Comparison of ENCODE assay signal across 15 cellular contexts in the genomic region with DNA sequence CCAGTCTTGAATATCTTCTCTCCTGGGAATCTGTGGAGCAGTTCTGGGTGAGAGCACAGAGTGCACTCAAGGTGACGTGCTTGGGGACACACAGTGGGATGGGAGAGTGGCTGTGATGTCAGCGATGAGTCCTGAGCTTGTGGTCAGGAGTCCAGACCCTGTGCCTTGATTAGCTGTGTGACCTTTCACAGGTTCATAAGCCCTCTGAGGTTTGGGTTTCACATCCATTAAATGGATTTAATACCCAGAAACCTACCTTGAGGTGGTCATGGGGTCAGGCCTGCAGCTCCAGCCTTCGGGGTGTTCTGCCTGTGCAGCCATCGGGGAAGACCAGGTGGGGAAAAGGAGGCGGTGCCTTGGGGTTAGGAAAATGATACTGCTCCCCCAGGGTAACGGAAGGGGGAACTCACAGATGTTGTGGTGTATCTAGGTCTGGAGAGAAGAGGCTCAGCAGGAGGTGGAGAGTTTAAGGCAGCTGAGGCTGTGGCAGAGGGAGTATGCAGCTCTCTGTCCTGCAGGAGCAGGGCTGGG. TPM values are rescaled to one million over a fixed set of nuclear protein-coding genes. Genes with fewer than 3 reads are reported as not detected.
DNase-seq lines count a peak whose midpoint lies in the region; ATAC-seq and TF ChIP-seq lines count a peak whose summit lies in the region.
"Had no signal": no experiment of that assay in that cellular context is flagged by ENCODE, and none has a peak within 500 bp of the region (broad histone marks: within the 10 kb centered on the region; RNA-seq: fewer than 3 reads in every experiment).

No MANE protein-coding gene starts in this region.

- peaks cover 9% of the 10 kb centered on the region for H3K4me1 Mint-ChIP-seq in mesothelial cell of epicardium

- DNase-seq in mucosa of descending colon (no peak), esophagus muscularis mucosa (ENCODE audit: extremely low spot score) (no peak), mesothelial cell of epicardium (ENCODE audit: low spot score in 2 of 2, unreplicated experiment in 2 of 2) (no peak)
- DNase-seq: activated CD8-positive, alpha-beta memory T cell treated with anti-CD3 and anti-CD28 coated beads for 24 hours; cortex of kidney; DND-41; esophagus squamous epithelium; naive B cell had no signal

- H3K9me3 Mint-ChIP-seq in mesothelial cell of epicardium: no peaks in the 10 kb centered on the region
- H3K9me3 Mint-ChIP-seq: naive B cell had no signal

- no peaks in the 10 kb centered on the region for H3K9me3 ChIP-seq in mucosa of descending colon
- H3K9me3 ChIP-seq in esophagus muscularis mucosa: no peaks in the 10 kb centered on the region
- H3K9me3 ChIP-seq: esophagus squamous epithelium had no signal

- no peak overlapping the region for H3K4me3 Mint-ChIP-seq in mesothelial cell of epicardium

- intact Hi-C loops in mucosa of descending colon (cut with DNase I, micrococcal nuclease) (no loop called here), esophagus muscularis mucosa (cut with DNase I) (no loop called here)

- TF ChIP-seq POLR2A in esophagus muscularis mucosa (IDR thresholded peaks at IDR 0.05; ENCODE audit: low read depth): no peak

- H3K27me3 ChIP-seq in esophagus muscularis mucosa: peaks cover 0 to 15% (median 0%) of the 10 kb centered on the region in 4 donors
- H3K27me3 ChIP-seq: hepatocyte had no signal

- ATAC-seq in GM18868 (IDR thresholded peaks at IDR 0.05; ENCODE audit: unreplicated experiment) (peak; percentile 42), GM21528 (IDR thresholded peaks at IDR 0.05; ENCODE audit: low FRiP score, unreplicated experiment) (peak; percentile 50), HG03460 (IDR thresholded peaks at IDR 0.05; ENCODE audit: unreplicated experiment) (peak; percentile 49), mucosa of descending colon (peak; percentile 18), HG02852 (IDR thresholded peaks at IDR 0.05; ENCODE audit: unreplicated experiment) (no peak), HG03097 (IDR thresholded peaks at IDR 0.05; ENCODE audit: low FRiP score, unreplicated experiment) (no peak)
- ATAC-seq: left lobe of liver had no signal

- H3K27ac Mint-ChIP-seq in mesothelial cell of epicardium: no peak overlapping the region

- WGBS in esophagus muscularis mucosa: 93% methylated on average over 5 of the region's 6 CpGs

- H3K36me3 Mint-ChIP-seq in mesothelial cell of epicardium: no peaks in the 10 kb centered on the region
- H3K36me3 Mint-ChIP-seq: naive B cell had no signal

- TF ChIP-seq CTCF in mucosa of descending colon (IDR thresholded peaks at IDR 0.05) (no peak), esophagus muscularis mucosa (IDR thresholded peaks at IDR 0.05) (no peak), mesothelial cell of epicardium (IDR thresholded peaks at IDR 0.05; ENCODE audit: unreplicated experiment) (no peak)

- TF ChIP-seq EP300 in esophagus muscularis mucosa (IDR thresholded peaks at IDR 0.05): no peak

- H3K27me3 Mint-ChIP-seq in mesothelial cell of epicardium (ENCODE audit: low read depth): peaks cover 2% of the 10 kb centered on the region

- no peak overlapping the region for H3K27ac ChIP-seq in esophagus muscularis mucosa (replicated peaks in 1 of 4)
- H3K27ac ChIP-seq: esophagus squamous epithelium, hepatocyte had no signal

- no peak overlapping the region for H3K4me3 ChIP-seq in mucosa of descending colon
- H3K4me3 ChIP-seq in esophagus muscularis mucosa: no peak overlapping the region
- H3K4me3 ChIP-seq: esophagus squamous epithelium, hepatocyte had no signal

- H3K4me1 ChIP-seq in mucosa of descending colon (ENCODE audit: low read depth) (no peaks in the 10 kb centered on the region), esophagus muscularis mucosa (no peaks in the 10 kb centered on the region)
- H3K4me1 ChIP-seq: esophagus squamous epithelium had no signal

- H3K36me3 ChIP-seq in mucosa of descending colon (ENCODE audit: low read depth): no peaks in the 10 kb centered on the region
- no peaks in the 10 kb centered on the region for H3K36me3 ChIP-seq in esophagus muscularis mucosa
- H3K36me3 ChIP-seq: esophagus squamous epithelium had no signal

RNA-seq across cellular contexts. Expression of a gene that starts 38.5 kb away (rescaled TPM):
- total RNA-seq in mucosa of descending colon (10 to 100 TPM; 32.6 to 36.3 (median 35.9) TPM), esophagus muscularis mucosa (10 to 100 TPM; 16.6 to 20.0 (median 19.2) TPM), mesothelial cell of epicardium (57.8 to 61.7 TPM (median 60.6 TPM) in 3 replicates)

Comparison
In these comparisons a context has a peak if more than half of its experiments do, and no peak if none do; other contexts are left out.
1. ATAC-seq: peak in GM18868 (single experiment), GM21528 (single experiment), HG03460 (single experiment) and mucosa of descending colon (single experiment); none in HG02852 (single experiment) and HG03097 (single experiment).